Comparison of ENCODE assay signal across 1 cellular context in the genomic region with DNA sequence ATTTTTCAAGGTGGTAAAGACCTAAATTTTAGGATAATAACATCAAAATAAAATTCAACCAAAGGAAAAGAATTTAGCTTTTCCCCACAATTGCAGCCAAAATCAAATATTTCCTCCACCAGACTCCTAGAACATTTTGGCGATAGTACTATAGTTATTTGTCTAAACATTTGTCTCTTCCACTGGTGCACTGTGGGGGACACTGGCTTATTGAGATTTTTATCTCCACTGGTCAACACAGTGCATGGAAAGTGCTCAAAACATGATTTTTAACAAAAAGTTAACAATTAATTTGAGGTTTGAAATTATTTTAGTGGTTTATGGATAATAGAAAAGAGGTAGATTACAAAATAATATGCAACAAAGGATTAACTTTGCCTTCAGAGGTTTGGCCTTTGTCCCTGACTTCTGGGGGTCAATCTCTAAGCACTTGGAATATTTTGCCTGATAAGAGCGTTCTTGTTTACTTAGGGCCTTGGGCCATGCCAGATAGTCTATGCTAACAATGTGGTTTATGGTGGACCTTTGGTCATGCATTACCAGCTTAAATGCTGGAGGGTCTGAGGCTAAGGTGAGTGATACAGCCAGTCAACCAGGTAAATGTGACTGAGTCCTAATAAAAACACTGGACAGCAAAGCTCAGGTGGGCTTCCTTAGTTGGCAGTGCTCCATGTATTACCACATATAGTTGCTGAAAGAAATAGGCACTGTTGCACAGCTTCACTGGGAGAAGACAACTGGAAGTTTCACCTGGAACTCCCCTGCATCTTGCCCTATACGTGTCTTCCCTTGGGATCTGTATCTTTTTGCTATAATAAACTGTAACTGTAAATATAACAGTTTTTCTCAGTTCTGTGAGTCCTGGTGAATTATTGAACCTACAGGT.
TF ChIP-seq lines count a peak whose summit lies in the region.

No MANE protein-coding gene starts in this region.

TF ChIP-seq in HepG2, 621 proteins besides CTCF, POLR2A, EP300 and RAD21 (continued from another document and continues in another):
- TF ChIP-seq ZBTB10 (CRISPR knock-in tag; IDR thresholded peaks at IDR 0.05; ENCODE audit: borderline replicate concordance) (peak; percentile 51; the same call in 1 of the 2 replicates), GATAD2A (CRISPR knock-in tag; IDR thresholded peaks at IDR 0.05) (peak; percentile 70), SMARCE1 (IDR thresholded peaks at IDR 0.05; ENCODE audit: borderline replicate concordance) (no peak), MAFF (IDR thresholded peaks at IDR 0.05; ENCODE audit: low read depth, low read length) (0 out of 2 replicates have a peak, but pooled peaks have one; percentile 8), SRSF1 (optimal IDR thresholded peaks at IDR 0.05; ENCODE audit: low read depth, low read length) (no peak), ZNF616 (CRISPR knock-in tag; IDR thresholded peaks at IDR 0.05; ENCODE audit: low read depth) (no peak), JUND (CRISPR knock-in tag; IDR thresholded peaks at IDR 0.05) (no peak), NCOA1 (CRISPR knock-in tag; IDR thresholded peaks at IDR 0.05) (no peak), ZNF83 (CRISPR knock-in tag; IDR thresholded peaks at IDR 0.05; ENCODE audit: borderline replicate concordance) (no peak), ATF7 (IDR thresholded peaks at IDR 0.05) (no peak), ATF7 (CRISPR knock-in tag; IDR thresholded peaks at IDR 0.05) (no peak), ZNF318 (CRISPR knock-in tag; IDR thresholded peaks at IDR 0.05) (no peak), ZBTB33 (CRISPR knock-in tag; IDR thresholded peaks at IDR 0.05) (no peak), HNF4G (IDR thresholded peaks at IDR 0.05; ENCODE audit: borderline replicate concordance, low read depth, low read length) (peak; percentile 89), HNF4G (CRISPR knock-in tag; IDR thresholded peaks at IDR 0.05; ENCODE audit: borderline replicate concordance, low read depth) (peak; percentile 71; the same call in 1 of the 2 replicates), ZNF567 (CRISPR knock-in tag; IDR thresholded peaks at IDR 0.05; ENCODE audit: borderline replicate concordance) (no peak), CBFB (CRISPR knock-in tag; IDR thresholded peaks at IDR 0.05) (peak; percentile 96), SKI (IDR thresholded peaks at IDR 0.05; ENCODE audit: partially characterized antibody) (peak; percentile 50), EED (CRISPR knock-in tag; IDR thresholded peaks at IDR 0.05) (no peak), HNRNPL (IDR thresholded peaks at IDR 0.05; ENCODE audit: low read depth, low read length) (no peak), NFKB2 (CRISPR knock-in tag; IDR thresholded peaks at IDR 0.05; ENCODE audit: borderline replicate concordance) (no peak), HDAC2 (CRISPR knock-in tag; IDR thresholded peaks at IDR 0.05) (peak; percentile 85), RARG (CRISPR knock-in tag; IDR thresholded peaks at IDR 0.05; ENCODE audit: low read depth) (no peak)
- TF ChIP-seq, protein P1, sequence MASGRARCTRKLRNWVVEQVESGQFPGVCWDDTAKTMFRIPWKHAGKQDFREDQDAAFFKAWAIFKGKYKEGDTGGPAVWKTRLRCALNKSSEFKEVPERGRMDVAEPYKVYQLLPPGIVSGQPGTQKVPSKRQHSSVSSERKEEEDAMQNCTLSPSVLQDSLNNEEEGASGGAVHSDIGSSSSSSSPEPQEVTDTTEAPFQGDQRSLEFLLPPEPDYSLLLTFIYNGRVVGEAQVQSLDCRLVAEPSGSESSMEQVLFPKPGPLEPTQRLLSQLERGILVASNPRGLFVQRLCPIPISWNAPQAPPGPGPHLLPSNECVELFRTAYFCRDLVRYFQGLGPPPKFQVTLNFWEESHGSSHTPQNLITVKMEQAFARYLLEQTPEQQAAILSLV (CRISPR knock-in tag; IDR thresholded peaks at IDR 0.05; ENCODE audit: borderline replicate concordance): no peak
- TF ChIP-seq, protein P2, sequence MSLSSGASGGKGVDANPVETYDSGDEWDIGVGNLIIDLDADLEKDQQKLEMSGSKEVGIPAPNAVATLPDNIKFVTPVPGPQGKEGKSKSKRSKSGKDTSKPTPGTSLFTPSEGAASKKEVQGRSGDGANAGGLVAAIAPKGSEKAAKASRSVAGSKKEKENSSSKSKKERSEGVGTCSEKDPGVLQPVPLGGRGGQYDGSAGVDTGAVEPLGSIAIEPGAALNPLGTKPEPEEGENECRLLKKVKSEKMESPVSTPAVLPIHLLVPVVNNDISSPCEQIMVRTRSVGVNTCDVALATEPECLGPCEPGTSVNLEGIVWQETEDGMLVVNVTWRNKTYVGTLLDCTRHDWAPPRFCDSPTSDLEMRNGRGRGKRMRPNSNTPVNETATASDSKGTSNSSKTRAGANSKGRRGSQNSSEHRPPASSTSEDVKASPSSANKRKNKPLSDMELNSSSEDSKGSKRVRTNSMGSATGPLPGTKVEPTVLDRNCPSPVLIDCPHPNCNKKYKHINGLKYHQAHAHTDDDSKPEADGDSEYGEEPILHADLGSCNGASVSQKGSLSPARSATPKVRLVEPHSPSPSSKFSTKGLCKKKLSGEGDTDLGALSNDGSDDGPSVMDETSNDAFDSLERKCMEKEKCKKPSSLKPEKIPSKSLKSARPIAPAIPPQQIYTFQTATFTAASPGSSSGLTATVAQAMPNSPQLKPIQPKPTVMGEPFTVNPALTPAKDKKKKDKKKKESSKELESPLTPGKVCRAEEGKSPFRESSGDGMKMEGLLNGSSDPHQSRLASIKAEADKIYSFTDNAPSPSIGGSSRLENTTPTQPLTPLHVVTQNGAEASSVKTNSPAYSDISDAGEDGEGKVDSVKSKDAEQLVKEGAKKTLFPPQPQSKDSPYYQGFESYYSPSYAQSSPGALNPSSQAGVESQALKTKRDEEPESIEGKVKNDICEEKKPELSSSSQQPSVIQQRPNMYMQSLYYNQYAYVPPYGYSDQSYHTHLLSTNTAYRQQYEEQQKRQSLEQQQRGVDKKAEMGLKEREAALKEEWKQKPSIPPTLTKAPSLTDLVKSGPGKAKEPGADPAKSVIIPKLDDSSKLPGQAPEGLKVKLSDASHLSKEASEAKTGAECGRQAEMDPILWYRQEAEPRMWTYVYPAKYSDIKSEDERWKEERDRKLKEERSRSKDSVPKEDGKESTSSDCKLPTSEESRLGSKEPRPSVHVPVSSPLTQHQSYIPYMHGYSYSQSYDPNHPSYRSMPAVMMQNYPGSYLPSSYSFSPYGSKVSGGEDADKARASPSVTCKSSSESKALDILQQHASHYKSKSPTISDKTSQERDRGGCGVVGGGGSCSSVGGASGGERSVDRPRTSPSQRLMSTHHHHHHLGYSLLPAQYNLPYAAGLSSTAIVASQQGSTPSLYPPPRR (CRISPR knock-in tag; IDR thresholded peaks at IDR 0.05; ENCODE audit: borderline replicate concordance): peak; percentile 74
- TF ChIP-seq, protein P3, sequence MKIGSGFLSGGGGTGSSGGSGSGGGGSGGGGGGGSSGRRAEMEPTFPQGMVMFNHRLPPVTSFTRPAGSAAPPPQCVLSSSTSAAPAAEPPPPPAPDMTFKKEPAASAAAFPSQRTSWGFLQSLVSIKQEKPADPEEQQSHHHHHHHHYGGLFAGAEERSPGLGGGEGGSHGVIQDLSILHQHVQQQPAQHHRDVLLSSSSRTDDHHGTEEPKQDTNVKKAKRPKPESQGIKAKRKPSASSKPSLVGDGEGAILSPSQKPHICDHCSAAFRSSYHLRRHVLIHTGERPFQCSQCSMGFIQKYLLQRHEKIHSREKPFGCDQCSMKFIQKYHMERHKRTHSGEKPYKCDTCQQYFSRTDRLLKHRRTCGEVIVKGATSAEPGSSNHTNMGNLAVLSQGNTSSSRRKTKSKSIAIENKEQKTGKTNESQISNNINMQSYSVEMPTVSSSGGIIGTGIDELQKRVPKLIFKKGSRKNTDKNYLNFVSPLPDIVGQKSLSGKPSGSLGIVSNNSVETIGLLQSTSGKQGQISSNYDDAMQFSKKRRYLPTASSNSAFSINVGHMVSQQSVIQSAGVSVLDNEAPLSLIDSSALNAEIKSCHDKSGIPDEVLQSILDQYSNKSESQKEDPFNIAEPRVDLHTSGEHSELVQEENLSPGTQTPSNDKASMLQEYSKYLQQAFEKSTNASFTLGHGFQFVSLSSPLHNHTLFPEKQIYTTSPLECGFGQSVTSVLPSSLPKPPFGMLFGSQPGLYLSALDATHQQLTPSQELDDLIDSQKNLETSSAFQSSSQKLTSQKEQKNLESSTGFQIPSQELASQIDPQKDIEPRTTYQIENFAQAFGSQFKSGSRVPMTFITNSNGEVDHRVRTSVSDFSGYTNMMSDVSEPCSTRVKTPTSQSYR (CRISPR knock-in tag; IDR thresholded peaks at IDR 0.05; ENCODE audit: borderline replicate concordance): peak; percentile 57; the same call in 1 of the 2 replicates
